In the genomic region with DNA sequence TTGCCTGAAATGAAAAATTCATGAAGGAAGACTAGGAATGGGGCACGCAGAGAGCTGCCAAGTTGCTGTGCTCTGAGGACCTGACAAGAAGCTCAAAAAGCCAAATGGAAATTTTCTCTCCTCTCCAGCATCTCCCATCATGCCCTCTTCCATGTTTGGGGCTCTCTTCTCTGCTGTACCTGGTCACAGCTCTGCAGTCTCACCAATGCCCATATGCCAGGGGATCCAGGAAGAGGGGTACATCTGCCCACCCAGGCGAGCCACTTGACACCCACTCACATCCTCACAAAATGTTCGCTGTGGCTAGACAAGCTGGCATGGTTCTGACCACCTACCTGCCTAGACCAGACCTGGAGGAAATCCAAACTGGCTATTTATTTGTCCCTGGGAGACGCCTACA, we compare ENCODE assay signal across 22 cellular contexts.
"Had no signal": no experiment of that assay in that cellular context is flagged by ENCODE, and none has a peak within 500 bp of the region (broad histone marks: within the 10 kb centered on the region; RNA-seq: fewer than 3 reads in every experiment).

No MANE protein-coding gene starts in this region.

- H3K27me3 ChIP-seq: body of pancreas, cardiac muscle cell, hepatocyte, left lung, ovary, upper lobe of right lung had no signal

- H3K4me3 Mint-ChIP-seq: activated CD8-positive, alpha-beta T cell treated with anti-CD3 and anti-CD28 coated beads, Interleukin-2, amount 10 ng/mL, durations not matched to agents 7 days and 5 days; activated naive CD4-positive, alpha-beta T cell treated with anti-CD3 and anti-CD28 coated beads, Interleukin-2, amount 50 U/mL, for 24 hours; activated T-helper 1 cell treated with anti-CD3 and anti-CD28 coated beads, Interleukin-12 subunit alpha, Interleukin-12 subunit beta, Interleukin-2, Interleukin-4 antibody, amounts not matched to agents 30 ng/mL and 10 ng/mL and 1 ng/mL, durations not matched to agents 14 hours and 24 hours and 36 hours; immature natural killer cell; natural killer cell had no signal

- H3K4me1 ChIP-seq: prostate gland, upper lobe of right lung had no signal

- DNase-seq: activated CD4-positive, alpha-beta T cell treated with anti-CD3 and anti-CD28 coated beads for 1 hour; activated CD4-positive, alpha-beta T cell treated with anti-CD3 and anti-CD28 coated beads, Interleukin-2, amount 50 U/mL, for 1 hour; activated CD8-positive, alpha-beta T cell treated with anti-CD3 and anti-CD28 coated beads, Interleukin-2, amount 10 ng/mL, durations not matched to agents 7 days and 5 days; activated gamma-delta T cell treated with Interleukin-2 at 50 U/mL for 16 hours; body of pancreas; effector memory CD4-positive, alpha-beta T cell; glutamatergic neuron; immature natural killer cell; left lung; natural killer cell; ovary; stimulated activated CD4-positive, alpha-beta T cell treated with anti-CD3 and anti-CD28 coated beads, Interleukin-2, amount 100 ng/mL, for 48 hours; stimulated activated CD8-positive, alpha-beta memory T cell treated with anti-CD3 and anti-CD28 coated beads, Interleukin-4, amount 100 ng/mL, for 48 hours; stimulated activated naive CD4-positive, alpha-beta T cell; T-helper 9 cell; upper lobe of right lung had no signal

- H3K36me3 Mint-ChIP-seq: activated naive CD4-positive, alpha-beta T cell treated with anti-CD3 and anti-CD28 coated beads, Interleukin-2, amount 50 U/mL, for 24 hours; immature natural killer cell; natural killer cell had no signal

- H3K27ac ChIP-seq: body of pancreas, cardiac muscle cell, hepatocyte, left lung, ovary, prostate gland, upper lobe of right lung had no signal

- H3K27me3 Mint-ChIP-seq: activated naive CD4-positive, alpha-beta T cell treated with anti-CD3 and anti-CD28 coated beads, Interleukin-2, amount 50 U/mL, for 24 hours had no signal

- ATAC-seq: activated CD8-positive, alpha-beta T cell treated with anti-CD3 and anti-CD28 coated beads, Interleukin-2, amount 10 ng/mL, durations not matched to agents 7 days and 5 days; body of pancreas; left lung; natural killer cell; upper lobe of right lung had no signal

- H3K27ac Mint-ChIP-seq: activated CD8-positive, alpha-beta T cell treated with anti-CD3 and anti-CD28 coated beads, Interleukin-2, amount 10 ng/mL, durations not matched to agents 7 days and 5 days; activated naive CD4-positive, alpha-beta T cell treated with anti-CD3 and anti-CD28 coated beads, Interleukin-2, amount 50 U/mL, for 24 hours; activated T-helper 1 cell treated with anti-CD3 and anti-CD28 coated beads, Interleukin-12 subunit alpha, Interleukin-12 subunit beta, Interleukin-2, Interleukin-4 antibody, amounts not matched to agents 30 ng/mL and 10 ng/mL and 1 ng/mL, durations not matched to agents 14 hours and 24 hours and 36 hours; natural killer cell had no signal

- H3K4me3 ChIP-seq: body of pancreas, cardiac muscle cell, hepatocyte, left lung, lung, ovary, prostate gland, upper lobe of right lung had no signal

- H3K9me3 ChIP-seq: body of pancreas, left lung, ovary, prostate gland, upper lobe of right lung had no signal

- H3K36me3 ChIP-seq: cardiac muscle cell, left lung, ovary, prostate gland, upper lobe of right lung had no signal

- H3K9me3 Mint-ChIP-seq: activated naive CD4-positive, alpha-beta T cell treated with anti-CD3 and anti-CD28 coated beads, Interleukin-2, amount 50 U/mL, for 24 hours; activated T-helper 1 cell treated with anti-CD3 and anti-CD28 coated beads, Interleukin-12 subunit alpha, Interleukin-12 subunit beta, Interleukin-2, Interleukin-4 antibody, amounts not matched to agents 30 ng/mL and 10 ng/mL and 1 ng/mL, durations not matched to agents 14 hours and 24 hours and 36 hours; immature natural killer cell; natural killer cell had no signal
